In the genomic region with DNA sequence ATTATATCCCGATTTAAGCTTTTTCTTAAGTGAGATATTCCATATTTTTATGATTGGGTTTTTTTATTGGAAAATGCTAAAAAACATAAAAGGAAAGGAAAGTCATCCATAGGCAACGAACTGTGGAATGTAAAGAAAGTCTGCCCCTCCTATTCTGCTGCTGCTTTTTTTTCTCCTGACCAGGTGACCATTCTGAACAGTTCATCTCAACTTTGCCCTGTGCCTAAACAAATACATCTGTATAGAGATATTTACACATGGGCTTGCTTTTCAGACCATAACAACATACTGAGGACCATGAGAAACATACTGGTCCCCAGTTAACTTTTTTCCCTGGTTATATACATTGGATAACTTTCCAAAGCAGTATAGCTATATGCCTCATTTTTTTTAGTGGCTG, we compare ENCODE assay signal across 11 cellular contexts.
"Had no signal": no experiment of that assay in that cellular context is flagged by ENCODE, and none has a peak within 500 bp of the region (broad histone marks: within the 10 kb centered on the region; RNA-seq: fewer than 3 reads in every experiment).

No MANE protein-coding gene starts in this region.

- H3K9me3 ChIP-seq: HAP-1 had no signal

- H3K27ac ChIP-seq: GM23248 had no signal

- H3K9ac ChIP-seq: GM23248 had no signal

- H3K9me3 Mint-ChIP-seq: HFFc6 had no signal

- H2AFZ ChIP-seq: GM23248, GM23338 had no signal

- H3K4me3 Mint-ChIP-seq: GM23338, H9, HFFc6 had no signal

- H3K4me1 ChIP-seq: HAP-1 had no signal

- DNase-seq: GM23248, GOT3, H7, H9, HCEC 1CT, HFFc6 had no signal

- H3K27ac Mint-ChIP-seq: GM23338, H9, HFFc6 had no signal

- FAIRE-seq: H1, H54 had no signal

- H3K36me3 ChIP-seq: HAP-1 had no signal

- ATAC-seq: GM23338, HCT116 had no signal

- H3K4me2 ChIP-seq: GM23338 had no signal

- H3K4me3 ChIP-seq: GM23248, GM23338, HAP-1 had no signal
